Comparison of ENCODE assay signal across 1 cellular context in the genomic region with DNA sequence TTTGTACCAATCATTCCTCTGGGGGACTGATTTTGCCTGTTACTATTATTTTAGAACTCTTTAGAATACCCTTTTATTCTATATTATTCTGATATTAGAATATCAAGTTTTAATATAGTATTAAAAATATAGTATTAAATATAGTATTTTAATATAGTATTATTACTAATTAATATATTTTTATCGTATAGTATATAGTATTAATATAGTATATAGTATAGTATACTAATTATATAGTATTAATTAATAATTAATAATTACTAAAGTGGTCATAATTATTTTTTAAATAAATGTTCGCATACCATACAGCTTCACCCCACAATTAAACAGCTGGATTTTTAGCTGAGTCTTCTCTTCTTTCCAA.
TF ChIP-seq lines count a peak whose summit lies in the region.

No MANE protein-coding gene starts in this region.

TF ChIP-seq in HepG2, 621 proteins besides CTCF, POLR2A, EP300 and RAD21 (continued from another document):
- TF ChIP-seq, protein P1, sequence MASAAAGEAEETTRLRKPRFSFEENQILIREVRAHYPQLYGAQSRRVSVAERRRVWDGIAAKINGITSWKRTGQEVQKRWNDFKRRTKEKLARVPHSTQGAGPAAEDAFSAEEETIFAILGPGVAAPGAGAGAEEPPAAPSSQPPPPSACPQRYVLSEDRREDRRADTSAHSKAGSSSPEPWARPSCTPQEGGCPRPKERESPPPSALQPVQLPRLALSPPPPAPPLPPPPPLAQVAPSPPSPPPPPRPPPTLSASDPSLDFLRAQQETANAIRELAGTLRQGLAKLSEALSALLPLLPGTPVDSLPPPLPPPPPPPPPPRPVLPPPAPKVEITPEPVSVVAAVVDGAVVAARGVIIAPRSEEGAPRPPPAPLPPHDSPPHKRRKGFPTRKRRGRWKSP (CRISPR knock-in tag; IDR thresholded peaks at IDR 0.05) = no peak
- no peak for TF ChIP-seq RFX5 (IDR thresholded peaks at IDR 0.05; ENCODE audit: low read depth, low read length)
